In the genomic region with DNA sequence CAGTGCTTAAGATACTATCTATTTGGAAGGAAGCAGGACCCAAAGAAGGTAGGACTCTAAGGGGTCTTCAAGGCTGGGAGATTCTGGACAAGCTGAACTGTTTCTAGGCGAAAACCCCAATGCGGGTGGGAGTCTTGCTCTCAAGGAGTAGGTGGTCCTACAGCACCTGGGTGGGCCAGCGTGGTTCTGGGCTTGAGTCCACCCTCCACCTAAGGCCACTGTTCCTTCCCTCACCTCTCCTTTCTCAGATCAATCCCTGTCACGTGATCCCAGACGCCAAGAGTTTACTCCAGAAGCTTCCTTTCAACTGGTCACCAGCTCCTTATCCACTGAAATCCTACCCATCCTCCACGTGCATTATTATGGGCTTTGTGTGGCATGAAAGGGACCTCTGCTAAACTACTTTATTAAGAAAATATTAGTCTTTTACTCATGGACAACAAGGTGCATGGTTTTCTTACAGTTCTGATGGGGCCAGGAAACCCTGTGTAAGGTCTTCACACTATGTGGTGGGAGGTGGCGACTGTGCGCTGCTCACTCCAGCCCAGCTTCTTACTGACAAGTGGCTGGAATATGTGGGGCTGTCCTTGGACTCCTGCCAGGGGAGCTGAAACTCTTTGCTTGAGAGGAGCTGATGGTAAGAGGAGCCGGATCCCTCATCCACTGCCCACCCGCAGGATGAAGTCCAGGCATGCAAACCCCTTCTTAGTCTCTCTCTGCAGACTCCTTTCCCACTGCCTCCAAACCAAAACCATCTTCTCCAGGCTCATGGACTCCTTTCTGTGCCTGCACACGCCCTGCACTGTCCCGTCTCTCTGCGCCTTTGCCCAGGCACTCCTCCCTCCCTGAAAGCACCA, we compare ENCODE assay signal across 8 cellular contexts. TPM values are rescaled to one million over a fixed set of nuclear protein-coding genes. Genes with fewer than 3 reads are reported as not detected.
DNase-seq lines count a peak whose midpoint lies in the region; ATAC-seq and TF ChIP-seq lines count a peak whose summit lies in the region.

No MANE protein-coding gene starts in this region.

- peaks cover 35% of the 10 kb centered on the region for H3K36me3 Mint-ChIP-seq in nephron (ENCODE audit: low read depth)

- H3K4me3 Mint-ChIP-seq in nephron: peak overlapping the region; percentile 98 to 99 (median 99)

- peaks cover 20% of the 10 kb centered on the region for H3K27me3 Mint-ChIP-seq in nephron (ENCODE audit: low read depth)

- H3K9me3 Mint-ChIP-seq in nephron: no peaks in the 10 kb centered on the region

- DNase-seq in A673 (ENCODE audit: low spot score): peak; percentile 72
- peak; percentile 74 for DNase-seq in H4 (ENCODE audit: low spot score)
- DNase-seq in SK-N-SH: peak; percentile 61
- DNase-seq in esophagus squamous epithelium (lab: John Stamatoyannopoulos, UW): no peak
- DNase-seq in DMS153 (lab: John Stamatoyannopoulos, UW): no peak
- no peak for DNase-seq in NCI-H2081 treated with DMSO at 0.1 percent for 48 hours (lab: John Stamatoyannopoulos, UW)

- H3K27ac ChIP-seq in A673 (ENCODE audit: low read depth, low read length, poor library complexity, severe bottlenecking): no peak overlapping the region
- peak overlapping the region in 1 of 2 experiments; percentile 56; a peak in 2 of 4 replicates for H3K27ac ChIP-seq in SK-N-SH (ENCODE audit: low read depth in 2 of 2, low read length in 1 of 2)
- H3K27ac ChIP-seq in esophagus squamous epithelium: peak overlapping the region; percentile 89 to 96 (median 94)

- no peak for TF ChIP-seq RAD21 in SK-N-SH (IDR thresholded peaks at IDR 0.05; ENCODE audit: low read length)

- H3F3A ChIP-seq in SK-N-SH (replicated peaks; ENCODE audit: insufficient read depth): peaks cover 5% of the 10 kb centered on the region

- intact Hi-C loops in A673 (cut with micrococcal nuclease; ENCODE audit: unreplicated experiment): loop anchor here (5.0 kb wide), 1 partner anchor 74 kb away; no protein-coding TSS in a partner anchor
- intact Hi-C loops in esophagus squamous epithelium (cut with DNase I): no loop called here

- peaks cover 21% of the 10 kb centered on the region for H3K4me1 Mint-ChIP-seq in nephron

- H3K27ac Mint-ChIP-seq in nephron: peak overlapping the region; percentile 90 to 98 (median 97)

- no peak for TF ChIP-seq CTCF in A673 (conservative IDR thresholded peaks at IDR 0.05; ENCODE audit: low read depth, low read length)
- no peak for TF ChIP-seq CTCF in SK-N-SH (IDR thresholded peaks at IDR 0.05)
- no peak for TF ChIP-seq CTCF in esophagus squamous epithelium (IDR thresholded peaks at IDR 0.05)
- no peak for TF ChIP-seq CTCF in nephron (IDR thresholded peaks at IDR 0.05; ENCODE audit: unreplicated experiment in 3 of 3)

- no peaks in the 10 kb centered on the region for H3K9me2 ChIP-seq in SK-N-SH

- WGBS in SK-N-SH (ENCODE audit: low lambda C conversion rate): 51% methylated on average over 12 of the region's 13 CpGs
- WGBS in esophagus squamous epithelium, 2 donors: 54 to 55% methylated on average over 8 to 10 of the region's 13 CpGs

- H3K9ac ChIP-seq in SK-N-SH: peak overlapping the region; percentile 80; the same call in 1 of the 2 replicates

- peaks cover 18% of the 10 kb centered on the region for H4K20me1 ChIP-seq in SK-N-SH (ENCODE audit: insufficient read depth)

- no peak overlapping the region for H2AFZ ChIP-seq in SK-N-SH (ENCODE audit: low read depth)

- POLR2A ChIA-PET in A673 (lab: Charles Lee; ENCODE audit: low non-redundant PET) (interaction anchor here (0.5 kb wide), 1 partner anchor 428 kb away, joined by 3 read pairs; no protein-coding TSS in a partner anchor), SK-N-SH (lab: Yijun Ruan, JAX) (interaction anchor here (0.6 to 1.3 kb wide), 4 partner anchors 16 to 210 kb away, joined by 3 to 4 read pairs (median 3); no protein-coding TSS in a partner anchor)

- H3K4me3 ChIP-seq in A673 (ENCODE audit: low read depth, low read length, poor library complexity, severe bottlenecking) (peak overlapping the region; percentile 90), SK-N-SH (ENCODE audit: low read depth in 2 of 2, low read length in 1 of 2) (peak overlapping the region; percentile 93 to 97), esophagus squamous epithelium (peak overlapping the region; percentile 78 to 90 (median 84))

- H3K4me1 ChIP-seq in A673 (ENCODE audit: insufficient read depth, low read length, poor library complexity, severe bottlenecking): peaks cover 12% of the 10 kb centered on the region
- H3K4me1 ChIP-seq in SK-N-SH (ENCODE audit: control insufficient read depth in 1 of 2, insufficient read depth in 2 of 2, low read depth in 1 of 2, low read length in 1 of 2): peaks cover 10 to 12% of the 10 kb centered on the region in 2 experiments
- H3K4me1 ChIP-seq in esophagus squamous epithelium: peaks cover 8 to 32% (median 14%) of the 10 kb centered on the region in 3 donors

- TF ChIP-seq EP300 in SK-N-SH (IDR thresholded peaks at IDR 0.05; ENCODE audit: borderline replicate concordance in 1 of 2, low read depth in 1 of 2, low read length in 1 of 2): no peak

- peak overlapping the region; percentile 91 for H3K4me2 ChIP-seq in SK-N-SH

- no peak for TF ChIP-seq POLR2A in esophagus squamous epithelium (IDR thresholded peaks at IDR 0.05)

- H3K36me3 ChIP-seq in A673 (ENCODE audit: insufficient read depth, low read length, poor library complexity, severe bottlenecking) (peaks cover 25% of the 10 kb centered on the region), SK-N-SH (replicated peaks in 1 of 2; ENCODE audit: control insufficient read depth in 1 of 2, insufficient read depth in 2 of 2, low read length in 1 of 2) (peaks cover 26 to 31% of the 10 kb centered on the region in 2 experiments), esophagus squamous epithelium (peaks cover 24 to 36% (median 30%) of the 10 kb centered on the region in 3 donors)

- H3K9me3 ChIP-seq in A673 (ENCODE audit: low read depth, low read length, poor library complexity, severe bottlenecking) (no peaks in the 10 kb centered on the region), SK-N-SH (no peaks in the 10 kb centered on the region), esophagus squamous epithelium (no peaks in the 10 kb centered on the region)

- H3K79me2 ChIP-seq in SK-N-SH (ENCODE audit: insufficient read depth): peaks cover 27% of the 10 kb centered on the region

- TSS peak; percentile 31 for BruUV-seq in A673 (replicated peaks; lab: Mats Ljungman, UMichigan)

- CTCF ChIA-PET in A673 (lab: Charles Lee): no interaction called here
- CTCF ChIA-PET in SK-N-SH (lab: Yijun Ruan, JAX): interaction anchor here (0.6 to 2.7 kb wide), 17 partner anchors 9 to 349 kb away, joined by 3 to 16 read pairs (median 4); a partner anchor contains a TSS

- H3K27me3 ChIP-seq in A673 (replicated peaks; ENCODE audit: insufficient read depth, low read depth, low read length, poor library complexity) (peaks cover 22% of the 10 kb centered on the region), SK-N-SH (ENCODE audit: insufficient read depth) (no peaks in the 10 kb centered on the region), esophagus squamous epithelium (no peaks in the 10 kb centered on the region)

- ATAC-seq in HG03025 (IDR thresholded peaks at IDR 0.05; ENCODE audit: low FRiP score, unreplicated experiment): no peak

TF ChIP-seq in SK-N-SH, 30 proteins besides CTCF, POLR2A, EP300 and RAD21:
- no peak for TF ChIP-seq GABPA (IDR thresholded peaks at IDR 0.05; ENCODE audit: low read depth)
- peak; percentile 20; the same call in 1 of the 2 replicates for TF ChIP-seq TAF1 (IDR thresholded peaks at IDR 0.05; ENCODE audit: borderline replicate concordance, low read depth, low read length)
- peak; percentile 71 for TF ChIP-seq NFIC (IDR thresholded peaks at IDR 0.05; ENCODE audit: borderline replicate concordance)

RNA-seq across cellular contexts. Expression of a gene that starts 1.6 kb away (rescaled TPM):
- total RNA-seq in A673 (2021): 22.5 and 24.0 TPM in 2 replicates
- 12.9 and 16.2 TPM in 2 replicates for total RNA-seq in H4 (2014; rRNA removed; shearing (Covaris generic))
- polyA plus RNA-seq in SK-N-SH (2012; rRNA removed): 8.4 and 11.1 TPM in 2 replicates
- 5.5 and 7.5 TPM in 2 replicates for polyA plus RNA-seq in SK-N-SH (2012; cell fraction: cytosol; rRNA removed)
- 25.3 and 28.2 TPM in 2 replicates for polyA plus RNA-seq in SK-N-SH (2012; cell fraction: nucleus; rRNA removed)
- 10 to 100 TPM in 3 of 4 donors, 1 to 10 TPM in 1; 9.8 to 16.2 (median 12.5) TPM for total RNA-seq in esophagus squamous epithelium

RNA-seq across cellular contexts. Expression of a gene that starts 35.2 kb away (rescaled TPM):
- total RNA-seq in A673 (2021): 19.3 and 19.6 TPM in 2 replicates
- total RNA-seq in H4 (2014; rRNA removed; shearing (Covaris generic)): 3.8 and 6.1 TPM in 2 replicates
- 5.6 and 6.2 TPM in 2 replicates for polyA plus RNA-seq in SK-N-SH (2012; rRNA removed)
- 4.2 and 5.1 TPM in 2 replicates for polyA plus RNA-seq in SK-N-SH (2012; cell fraction: cytosol; rRNA removed)
- 5.2 and 7.3 TPM in 2 replicates for polyA plus RNA-seq in SK-N-SH (2012; cell fraction: nucleus; rRNA removed)
- total RNA-seq in esophagus squamous epithelium: 1 to 10 TPM; 4.6 to 9.7 (median 7.8) TPM

Comparison
In these comparisons a context has a peak if more than half of its experiments do, and no peak if none do; other contexts are left out.
1. DNase-seq: peak in A673 (single experiment), H4 (single experiment) and SK-N-SH (single experiment); none in esophagus squamous epithelium (single experiment), DMS153 (single experiment) and NCI-H2081 treated with DMSO at 0.1 percent for 48 hours (single experiment).
2. Peak in every context shown above with its lines, with median percentiles within 50 percentile points of each other: H3K4me3 ChIP-seq.